ENCODE assay signal across 8 cellular contexts in genomic region chrX:10014462-10015373, GRCh38. TPM values are rescaled to one million over a fixed set of nuclear protein-coding genes. Genes with fewer than 3 reads are reported as not detected.
DNase-seq lines count a peak whose midpoint lies in the region; ATAC-seq, FAIRE-seq and TF ChIP-seq lines count a peak whose summit lies in the region.

No MANE protein-coding gene starts in this region.

- TF ChIP-seq POLR2A in endothelial cell of umbilical vein (IDR thresholded peaks at IDR 0.05; ENCODE audit: low read depth, low read length) = no peak

- no peaks in the 10 kb centered on the region for H3K9me3 ChIP-seq in endothelial cell of umbilical vein (replicated peaks; ENCODE audit: control insufficient read depth, insufficient read depth, low read length)

- dilution Hi-C loops in endothelial cell of umbilical vein (cut with MboI; ENCODE audit: extremely low pct_ligation_motif_present, low sequenced_read_pairs) = no loop called here

- H3K4me3 ChIP-seq in endothelial cell of umbilical vein (replicated peaks in 1 of 3; ENCODE audit: insufficient read depth in 1 of 3, low read depth in 1 of 3, low read length in 3 of 3) = peak overlapping the region in 2 of 3 experiments; percentile 31 to 83

- peak overlapping the region; percentile 88 for H3K27ac ChIP-seq in endothelial cell of umbilical vein (ENCODE audit: insufficient read depth, low read depth, low read length)

- DNase-seq in Ammon's horn (ENCODE audit: low spot score) (peak; percentile 87), GM19239 (ENCODE audit: insufficient read length, low spot score) (peak; percentile 81), NOMO-1 treated with DMSO at 0.1 percent for 48 hours (lab: John Stamatoyannopoulos, UW; ENCODE audit: unreplicated experiment) (peak; percentile 44), activated T-cell treated with anti-CD3 and anti-CD28 coated beads for 1 hour (ENCODE audit: low read depth) (peak; percentile 65), endothelial cell of umbilical vein (ENCODE audit: low read depth, low spot score) (peak; percentile 87), middle frontal gyrus (ENCODE audit: extremely low spot score, low spot score) (peak; percentile 50)
- DNase-seq in stimulated activated CD8-positive, alpha-beta memory T cell treated with anti-CD3 and anti-CD28 coated beads, Interleukin-15, amount 100 ng/mL, for 4 hours (ENCODE audit: low read depth in 2 of 2) = peak; percentile 57 to 61

- H3K27me3 ChIP-seq in endothelial cell of umbilical vein (ENCODE audit: control insufficient read depth in 2 of 2, insufficient read depth in 2 of 2, low read length in 2 of 2) = no peaks in the 10 kb centered on the region

- H2AFZ ChIP-seq in endothelial cell of umbilical vein (ENCODE audit: low read depth, low read length) = no peak overlapping the region

- no peaks in the 10 kb centered on the region for H3K36me3 ChIP-seq in endothelial cell of umbilical vein (ENCODE audit: control insufficient read depth in 2 of 2, extremely low read depth in 1 of 2, insufficient read depth in 2 of 2, low read length in 2 of 2)

- H3K9ac ChIP-seq in endothelial cell of umbilical vein (replicated peaks; ENCODE audit: extremely low read depth, insufficient read depth, low read length) = peak overlapping the region; percentile 89

- CTCF ChIA-PET in endothelial cell of umbilical vein (lab: Charles Lee) = interaction anchor here (1.4 kb wide), 1 partner anchor 105 kb away, joined by 3 read pairs; no protein-coding TSS in a partner anchor

- intact Hi-C loops in endothelial cell of umbilical vein (cut with micrococcal nuclease) = loop anchor here (1.0 to 5.0 kb wide), 3 partner anchors 18 to 143 kb away; partner anchors contain the start of gene CLCN4

- FAIRE-seq in GM19239 (lab: Jason Lieb, UNC) = peak; percentile 62
- peak; percentile 75 for FAIRE-seq in endothelial cell of umbilical vein (lab: Jason Lieb, UNC)

- TSS peak; percentile 37 for BruUV-seq in endothelial cell of umbilical vein (replicated peaks; lab: Mats Ljungman, UMichigan)

- POLR2A ChIA-PET in endothelial cell of umbilical vein (lab: Charles Lee) = interaction anchor here (0.6 kb wide), 1 partner anchor 16 kb away, joined by 4 read pairs; no protein-coding TSS in a partner anchor

- no peaks in the 10 kb centered on the region for H3K9me1 ChIP-seq in endothelial cell of umbilical vein (replicated peaks; ENCODE audit: control insufficient read depth, extremely low read depth, insufficient read depth, low read length)

- TF ChIP-seq CTCF in endothelial cell of umbilical vein (IDR thresholded peaks at IDR 0.05; ENCODE audit: extremely low read depth in 1 of 2, insufficient read depth in 1 of 2, low read depth in 1 of 2, low read length in 2 of 2) = no peak

- peak; percentile 87 for ATAC-seq in HG03432 (IDR thresholded peaks at IDR 0.05; ENCODE audit: unreplicated experiment)

- no peaks in the 10 kb centered on the region for H4K20me1 ChIP-seq in endothelial cell of umbilical vein (replicated peaks; ENCODE audit: control insufficient read depth, extremely low read depth, insufficient read depth, low read length)

- peaks cover 40% of the 10 kb centered on the region for H3K79me2 ChIP-seq in endothelial cell of umbilical vein (ENCODE audit: control insufficient read depth, insufficient read depth, low read length)

- peaks cover 51% of the 10 kb centered on the region for H3K4me1 ChIP-seq in endothelial cell of umbilical vein (ENCODE audit: control insufficient read depth, extremely low read depth, insufficient read depth, low read length)

- H3K4me2 ChIP-seq in endothelial cell of umbilical vein (ENCODE audit: insufficient read depth, low read length) = peak overlapping the region; percentile 9

TF ChIP-seq in endothelial cell of umbilical vein, 7 proteins besides CTCF, POLR2A, EP300 and RAD21:
- TF ChIP-seq MAX (IDR thresholded peaks at IDR 0.05; ENCODE audit: insufficient read depth, insufficient read length) (no peak), GATA2 (IDR thresholded peaks at IDR 0.05; ENCODE audit: insufficient read depth, insufficient read length, low read depth, low read length) (no peak), POLR2AphosphoS5 (IDR thresholded peaks at IDR 0.05; ENCODE audit: insufficient read depth, low read depth, low read length) (peak; percentile 9), MYC (IDR thresholded peaks at IDR 0.05; ENCODE audit: low read depth, low read length) (no peak), FOS (IDR thresholded peaks at IDR 0.05; ENCODE audit: borderline replicate concordance, insufficient read depth, low read length) (no peak), JUN (IDR thresholded peaks at IDR 0.05; ENCODE audit: borderline replicate concordance, insufficient read depth, insufficient read length, low read depth) (no peak)

RNA-seq across cellular contexts. Expression of gene CLDN34, which starts 47.6 kb away (rescaled TPM):
- 0.35 and 0.46 TPM in 2 replicates for total RNA-seq in endothelial cell of umbilical vein
- 0.08 and 0.14 TPM in 2 replicates for polyA plus RNA-seq in endothelial cell of umbilical vein
- polyA plus RNA-seq in endothelial cell of umbilical vein (2011; cell fraction: cytosol; rRNA removed) = 0.08 and 0.12 TPM in 2 replicates
- polyA plus RNA-seq in endothelial cell of umbilical vein (2011; cell fraction: nucleus; rRNA removed) = 0.88 and 0.99 TPM in 2 replicates
- not detected in 2 replicates for polyA plus RNA-seq in endothelial cell of umbilical vein (2012)
- polyA minus RNA-seq in endothelial cell of umbilical vein = 0.40 and 1.8 TPM in 2 replicates
- not detected for polyA minus RNA-seq in endothelial cell of umbilical vein (2011; cell fraction: cytosol; rRNA and poly(A)+ RNA removed)
- 2.0 and 2.6 TPM in 2 replicates for polyA minus RNA-seq in endothelial cell of umbilical vein (2011; cell fraction: nucleus; rRNA and poly(A)+ RNA removed)

Comparison
In these comparisons a context has a peak if more than half of its experiments do, and no peak if none do; other contexts are left out.
1. Peak in every context shown above with its lines: DNase-seq, ATAC-seq, H3K4me3 ChIP-seq and H3K27ac ChIP-seq.